22 cellular contexts compared by ENCODE assay signal in genomic region chr4:131531087-131531486, GRCh38.
"Had no signal": no experiment of that assay in that cellular context is flagged by ENCODE, and none has a peak within 500 bp of the region (broad histone marks: within the 10 kb centered on the region; RNA-seq: fewer than 3 reads in every experiment).

No MANE protein-coding gene starts in this region.

- DNase-seq: activated naive CD4-positive, alpha-beta T cell; activated T-cell treated with anti-CD3 and anti-CD28 coated beads, Interleukin-2, amount 50 U/mL, for 1 hour; amniotic stem cell; colonic mucosa; dorsolateral prefrontal cortex; effector memory CD8-positive, alpha-beta T cell; foreskin melanocyte; glutamatergic neuron; kidney glomerular epithelial cell; left ventricle myocardium inferior; naive thymus-derived CD8-positive, alpha-beta T cell; ovary; psoas muscle; right cardiac atrium; stimulated activated CD4-positive, alpha-beta T cell treated with anti-CD3 and anti-CD28 coated beads, Interleukin-12 subunit alpha, Interleukin-12 subunit beta, amount 100 ng/mL, for 4 hours; stimulated activated CD4-positive, alpha-beta T cell treated with anti-CD3 and anti-CD28 coated beads, Interleukin-4, amount 100 ng/mL, for 4 hours; stimulated activated naive CD8-positive, alpha-beta T cell treated with anti-CD3 and anti-CD28 coated beads, Interleukin-15, Interleukin-2, amounts not matched to agents 100 U/mL and 50 U/mL, for 24 hours; upper lobe of right lung had no signal

- FAIRE-seq: endothelial cell of umbilical vein, TTC549 had no signal

- H3K9me3 ChIP-seq: breast epithelium, colonic mucosa, left ventricle myocardium inferior, ovary, psoas muscle, upper lobe of right lung had no signal

- H3K79me2 ChIP-seq: hepatocyte had no signal

- H3K27me3 ChIP-seq: breast epithelium, colonic mucosa, dorsolateral prefrontal cortex, hepatocyte, ovary, upper lobe of right lung had no signal

- H2AFZ ChIP-seq: hepatocyte had no signal

- H3K4me2 ChIP-seq: hepatocyte had no signal

- H3K4me3 ChIP-seq: breast epithelium, colonic mucosa, dorsolateral prefrontal cortex, hepatocyte, left ventricle myocardium inferior, ovary, psoas muscle, upper lobe of right lung had no signal

- H3K36me3 ChIP-seq: breast epithelium, colonic mucosa, left ventricle myocardium inferior, ovary, upper lobe of right lung had no signal

- H3K27ac ChIP-seq: breast epithelium, colonic mucosa, dorsolateral prefrontal cortex, hepatocyte, left ventricle myocardium inferior, ovary, psoas muscle, upper lobe of right lung had no signal

- H3K4me1 ChIP-seq: breast epithelium, colonic mucosa, left ventricle myocardium inferior, psoas muscle, upper lobe of right lung had no signal
